Comparison of ENCODE assay signal across 13 cellular contexts in genomic region chr1:118989006-118989736, GRCh38. TPM values are rescaled to one million over a fixed set of nuclear protein-coding genes. Genes with fewer than 3 reads are reported as not detected.
A peak's percentile ranks its signal among the peaks of the same experiment; 100 is the strongest.
DNase-seq lines count a peak whose midpoint lies in the region; ATAC-seq and TF ChIP-seq lines count a peak whose summit lies in the region.
"Had no signal": no experiment of that assay in that cellular context is flagged by ENCODE, and none has a peak within 500 bp of the region (broad histone marks: within the 10 kb centered on the region; RNA-seq: fewer than 3 reads in every experiment).

No MANE protein-coding gene starts in this region.

- H2AK5ac ChIP-seq in H9 (ENCODE audit: insufficient read length, low read length) = no peak overlapping the region

- H4K20me1 ChIP-seq in H9 (ENCODE audit: control insufficient read depth, insufficient read depth, insufficient read length) = no peaks in the 10 kb centered on the region

- H3K18ac ChIP-seq in H9 (ENCODE audit: insufficient read length, low read depth, low read length) = no peak overlapping the region

- H3K36me3 ChIP-seq in brain microvascular endothelial cell (replicated peaks) = no peaks in the 10 kb centered on the region
- H3K36me3 ChIP-seq: sigmoid colon, stomach had no signal

- DNase-seq in H9 = peak; percentile 73
- DNase-seq in brain microvascular endothelial cell = peak; percentile 73
- peak; percentile 78 for DNase-seq in left kidney (ENCODE audit: low read depth, low spot score)
- no peak for DNase-seq in stimulated activated naive B cell treated with anti-CD40 and anti-IgM and Interleukin-4, amounts not matched to agents 10 μg/mL and 1 μg/mL and 100 μg/mL, for 72 hours
- DNase-seq in G401 (ENCODE audit: low spot score) = no peak
- no peak for DNase-seq in posterior vena cava (ENCODE audit: low spot score)
- DNase-seq in stimulated activated CD4-positive, alpha-beta T cell treated with anti-CD3 and anti-CD28 coated beads, Interleukin-1b, Interleukin-23, amount 100 ng/mL, for 48 hours = no peak
- DNase-seq: activated naive CD8-positive, alpha-beta T cell treated with anti-CD3 and anti-CD28 coated beads for 36 hours; Caco-2; NCI-H2171 treated with DMSO at 0.1 percent for 48 hours; sigmoid colon; stomach had no signal

- peak overlapping the region; percentile 44 to 84 for H3K4me3 Mint-ChIP-seq in H9
- peak overlapping the region in 1 of 2 donors; percentile 6 for H3K4me3 Mint-ChIP-seq in stimulated activated naive B cell treated with anti-CD40 and anti-IgM and Interleukin-4, amounts not matched to agents 10 μg/mL and 1 μg/mL and 100 μg/mL, for 72 hours
- H3K4me3 Mint-ChIP-seq: activated naive CD8-positive, alpha-beta T cell treated with anti-CD3 and anti-CD28 coated beads for 36 hours had no signal

- peaks cover 16% of the 10 kb centered on the region for H3K23me2 ChIP-seq in H9 (ENCODE audit: insufficient read length, low read depth, low read length, poor library complexity, severe bottlenecking)

- no peak overlapping the region for H3K4ac ChIP-seq in H9 (ENCODE audit: low read depth, low read length)

- no peaks in the 10 kb centered on the region for H3K79me2 ChIP-seq in H9 (ENCODE audit: insufficient read depth, low read length)

- peak overlapping the region; percentile 64 for H3K4me3 ChIP-seq in brain microvascular endothelial cell (ENCODE audit: low read depth, low read length)
- H3K4me3 ChIP-seq: sigmoid colon had no signal

- H3K9me3 Mint-ChIP-seq in H9 = peaks cover 2 to 10% of the 10 kb centered on the region in 2 experiments; a peak in 4 of 5 replicates
- peaks cover 0 to 7% of the 10 kb centered on the region in 2 donors for H3K9me3 Mint-ChIP-seq in stimulated activated naive B cell treated with anti-CD40 and anti-IgM and Interleukin-4, amounts not matched to agents 10 μg/mL and 1 μg/mL and 100 μg/mL, for 72 hours

- H2BK15ac ChIP-seq in H9 (ENCODE audit: low read depth, low read length) = no peak overlapping the region

- in situ Hi-C loops in brain microvascular endothelial cell (cut with HindIII; ENCODE audit: low pct_ligation_motif_present, low sequenced_read_pairs) (no loop called here), G401 (cut with HindIII; ENCODE audit: low sequenced_read_pairs) (no loop called here)

- no CpG with 5 or more reads among the region's 40 CpGs for WGBS in H9 (ENCODE audit: extremely low coverage, insufficient read length, low lambda C conversion rate)

- no peak overlapping the region for H2BK5ac ChIP-seq in H9 (ENCODE audit: insufficient read length, low read length)

- no peak for TF ChIP-seq CTCF in H9 (conservative IDR thresholded peaks at IDR 0.05)
- no peak for TF ChIP-seq CTCF in brain microvascular endothelial cell (IDR thresholded peaks at IDR 0.05; ENCODE audit: low read depth, low read length, missing control alignments)

- no peak overlapping the region for H4K8ac ChIP-seq in H9 (replicated peaks; ENCODE audit: insufficient read length, low read depth, low read length)

- ATAC-seq in stimulated activated naive B cell treated with anti-CD40 and anti-IgM and Interleukin-4, amounts not matched to agents 10 μg/mL and 1 μg/mL and 100 μg/mL, for 72 hours (replicated peaks) = no peak
- ATAC-seq: HepG2 had no signal

- H3K27ac ChIP-seq in H9 (ENCODE audit: insufficient read length, low read depth, low read length) = no peak overlapping the region
- peak overlapping the region; percentile 93 for H3K27ac ChIP-seq in brain microvascular endothelial cell
- H3K27ac ChIP-seq: sigmoid colon, stomach had no signal

- H3K9me3 ChIP-seq in H9 (ENCODE audit: control insufficient read depth, low read depth, low read length) = no peaks in the 10 kb centered on the region
- H3K9me3 ChIP-seq: Caco-2 had no signal

- H2AFZ ChIP-seq in H9 (ENCODE audit: low read length) = no peak overlapping the region

- H3K56ac ChIP-seq in H9 (ENCODE audit: insufficient read length, low read depth, low read length) = no peak overlapping the region

- H3K9ac ChIP-seq in H9 (ENCODE audit: extremely low read depth, insufficient read length, low read length) = no peak overlapping the region

- H4K5ac ChIP-seq in H9 (ENCODE audit: insufficient read length, low read depth, low read length) = no peak overlapping the region

- H3K27me3 Mint-ChIP-seq in H9 (ENCODE audit: low read depth) = peaks cover 100% of the 10 kb centered on the region
- H3K27me3 Mint-ChIP-seq in stimulated activated naive B cell treated with anti-CD40 and anti-IgM and Interleukin-4, amounts not matched to agents 10 μg/mL and 1 μg/mL and 100 μg/mL, for 72 hours = peaks cover 91 to 96% of the 10 kb centered on the region in 2 donors

- no peak overlapping the region for H4K91ac ChIP-seq in H9 (ENCODE audit: insufficient read length, low read depth, low read length)

- no peak overlapping the region for H2BK120ac ChIP-seq in H9 (ENCODE audit: low read depth, low read length, poor library complexity, severe bottlenecking)

- peaks cover 90% of the 10 kb centered on the region for H3K27me3 ChIP-seq in H9 (ENCODE audit: insufficient read depth, low read length)
- no peaks in the 10 kb centered on the region for H3K27me3 ChIP-seq in brain microvascular endothelial cell (replicated peaks)

- H3K79me1 ChIP-seq in H9 (ENCODE audit: insufficient read depth, low read depth, low read length, poor library complexity, severe bottlenecking) = no peaks in the 10 kb centered on the region

- H3K4me1 Mint-ChIP-seq in H9 = peaks cover 52 to 77% of the 10 kb centered on the region in 2 experiments
- peaks cover 34 to 50% of the 10 kb centered on the region in 2 donors for H3K4me1 Mint-ChIP-seq in stimulated activated naive B cell treated with anti-CD40 and anti-IgM and Interleukin-4, amounts not matched to agents 10 μg/mL and 1 μg/mL and 100 μg/mL, for 72 hours

- H3T11ph ChIP-seq in H9 (ENCODE audit: low read length) = no peak overlapping the region

- H2BK20ac ChIP-seq in H9 (ENCODE audit: low read depth, low read length, poor library complexity, severe bottlenecking) = no peak overlapping the region

- H3K14ac ChIP-seq in H9 (ENCODE audit: insufficient read depth, low read length) = no peak overlapping the region

- no peak overlapping the region for H2BK12ac ChIP-seq in H9 (ENCODE audit: insufficient read length, low read depth, low read length)

- H3K23ac ChIP-seq in H9 (ENCODE audit: insufficient read length, low read depth, low read length) = no peak overlapping the region

- peaks cover 6% of the 10 kb centered on the region for H3K4me1 ChIP-seq in H9 (ENCODE audit: insufficient read depth, low read length)
- H3K4me1 ChIP-seq: Caco-2 had no signal

- H3K4me2 ChIP-seq in H9 (ENCODE audit: insufficient read depth, insufficient read length, low read length) = peak overlapping the region; percentile 67

- no peak overlapping the region; a peak in 1 of 7 replicates for H3K27ac Mint-ChIP-seq in H9
- peak overlapping the region; percentile 86 for H3K27ac Mint-ChIP-seq in stimulated activated naive B cell treated with anti-CD40 and anti-IgM and Interleukin-4, amounts not matched to agents 10 μg/mL and 1 μg/mL and 100 μg/mL, for 72 hours
- H3K27ac Mint-ChIP-seq: activated naive CD8-positive, alpha-beta T cell treated with anti-CD3 and anti-CD28 coated beads for 36 hours had no signal

- intact Hi-C loops in posterior vena cava (cut with DNase I) = loop anchor here in 1 of 2 donors (10.0 kb wide), 1 partner anchor 234 kb away; no protein-coding TSS in a partner anchor

- H3K36me3 Mint-ChIP-seq in H9 (ENCODE audit: insufficient read depth in 1 of 3, low read depth in 3 of 3) = peaks cover 0 to 3% (median 2%) of the 10 kb centered on the region in 3 experiments; a peak in 1 of 7 replicates
- peaks cover 6 to 33% of the 10 kb centered on the region in 2 donors for H3K36me3 Mint-ChIP-seq in stimulated activated naive B cell treated with anti-CD40 and anti-IgM and Interleukin-4, amounts not matched to agents 10 μg/mL and 1 μg/mL and 100 μg/mL, for 72 hours

RNA-seq across cellular contexts. Expression of gene TBX15, which starts 1.0 kb away (rescaled TPM):
- total RNA-seq in H9 (2021) = 0.07 TPM in 1 of 2 replicates, not detected in the other
- total RNA-seq in G401 (2014; rRNA removed; shearing (Covaris generic)) = 7.0 and 8.1 TPM in 2 replicates
- total RNA-seq in posterior vena cava = 1 to 10 TPM; 2.5 to 4.8 TPM
- total RNA-seq: activated naive CD8-positive, alpha-beta T cell treated with anti-CD3 and anti-CD28 coated beads for 36 hours had no signal

Comparison
In these comparisons a context has a peak if more than half of its experiments do, and no peak if none do; other contexts are left out.
1. DNase-seq: peak in H9 (single experiment), brain microvascular endothelial cell (single experiment) and left kidney (single experiment); none in stimulated activated naive B cell treated with anti-CD40 and anti-IgM and Interleukin-4, amounts not matched to agents 10 μg/mL and 1 μg/mL and 100 μg/mL, for 72 hours (single experiment), G401 (single experiment), posterior vena cava (single experiment) and stimulated activated CD4-positive, alpha-beta T cell treated with anti-CD3 and anti-CD28 coated beads, Interleukin-1b, Interleukin-23, amount 100 ng/mL, for 48 hours (single experiment).